ENCODE assay signal across 8 cellular contexts in the genomic region with DNA sequence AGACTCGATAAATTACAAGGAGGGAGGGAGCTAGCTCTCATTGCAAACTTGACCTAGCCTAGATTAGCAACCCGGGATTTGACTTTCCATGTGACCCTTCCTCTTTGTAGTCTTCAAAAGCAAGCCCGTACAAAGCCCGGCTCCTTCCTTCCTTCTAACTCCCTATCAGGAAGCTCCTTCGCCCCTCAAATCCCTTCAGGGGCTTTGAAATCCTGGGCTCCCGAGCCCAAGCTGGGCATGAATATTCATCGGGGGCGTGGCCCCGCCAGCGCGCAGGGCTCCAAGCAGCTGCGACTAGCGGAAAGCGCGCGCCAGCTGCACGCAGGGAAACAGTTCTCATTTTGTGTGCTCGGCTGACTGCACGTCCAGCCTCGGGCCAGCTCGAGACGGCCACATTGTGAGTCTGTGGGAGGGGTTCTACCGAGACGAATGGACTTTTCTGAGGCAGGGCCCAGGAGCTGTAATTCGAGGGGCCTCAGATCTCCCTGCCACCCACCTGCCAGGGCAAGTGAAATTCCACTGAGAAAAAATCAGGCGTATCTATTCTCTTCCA.
DNase-seq lines count a peak whose midpoint lies in the region; ATAC-seq and TF ChIP-seq lines count a peak whose summit lies in the region.

No MANE protein-coding gene starts in this region.

- H3K27me3 Mint-ChIP-seq in CD4-positive, CD25-positive, alpha-beta regulatory T cell, result no peaks in the 10 kb centered on the region
- peaks cover 5% of the 10 kb centered on the region for H3K27me3 Mint-ChIP-seq in endothelial cell (ENCODE audit: unreplicated experiment)

- H3K36me3 Mint-ChIP-seq in CD4-positive, CD25-positive, alpha-beta regulatory T cell, result peaks cover 12% of the 10 kb centered on the region
- no peaks in the 10 kb centered on the region for H3K36me3 Mint-ChIP-seq in endothelial cell (ENCODE audit: low read depth, unreplicated experiment)

- ATAC-seq in CD4-positive, CD25-positive, alpha-beta regulatory T cell (ENCODE audit: low read depth in 2 of 2), result peak; percentile 90 to 93
- ATAC-seq in GM19372 (IDR thresholded peaks at IDR 0.05; ENCODE audit: low read depth, unreplicated experiment) (peak; percentile 96), HG03460 (IDR thresholded peaks at IDR 0.05; ENCODE audit: unreplicated experiment) (peak; percentile 97)

- DNase-seq in CD4-positive, CD25-positive, alpha-beta regulatory T cell, result peak; percentile 36 to 83 (median 56)
- DNase-seq in NCI-H748 treated with DMSO at 0.1 percent for 48 hours (lab: John Stamatoyannopoulos, UW), result peak; percentile 93
- DNase-seq in activated CD8-positive, alpha-beta memory T cell treated with anti-CD3 and anti-CD28 coated beads, Interleukin-2, amount 50 U/mL, for 4 hours, result peak; percentile 60
- DNase-seq in endothelial cell (ENCODE audit: low spot score), result peak; percentile 81
- peak; percentile 92 for DNase-seq in mesenteric fat pad (ENCODE audit: low spot score)
- peak; percentile 25 to 32 for DNase-seq in stimulated activated CD8-positive, alpha-beta memory T cell treated with anti-CD3 and anti-CD28 coated beads, Interleukin-4, amount 100 ng/mL, for 1 hour (ENCODE audit: low read depth in 2 of 2, low spot score in 1 of 2)

- H3K9me3 ChIP-seq in CD4-positive, CD25-positive, alpha-beta regulatory T cell (ENCODE audit: control insufficient read depth in 2 of 2, low read length in 2 of 2), result no peaks in the 10 kb centered on the region

- H3K27me3 ChIP-seq in CD4-positive, CD25-positive, alpha-beta regulatory T cell (ENCODE audit: control insufficient read depth, insufficient read depth, low read length), result no peaks in the 10 kb centered on the region

- H3K27ac Mint-ChIP-seq in CD4-positive, CD25-positive, alpha-beta regulatory T cell, result peak overlapping the region; percentile 95 to 98 (median 95)
- peak overlapping the region; percentile 12 for H3K27ac Mint-ChIP-seq in endothelial cell (ENCODE audit: unreplicated experiment)

- TF ChIP-seq CTCF in endothelial cell (IDR thresholded peaks at IDR 0.05; ENCODE audit: unreplicated experiment), result no peak

- H3K4me3 ChIP-seq in CD4-positive, CD25-positive, alpha-beta regulatory T cell (ENCODE audit: low read depth, low read length), result peak overlapping the region; percentile 87

- H3K4me1 ChIP-seq in CD4-positive, CD25-positive, alpha-beta regulatory T cell (ENCODE audit: control insufficient read depth, insufficient read depth, low read length, poor library complexity, severe bottlenecking), result peaks cover 15% of the 10 kb centered on the region

- H3K36me3 ChIP-seq in CD4-positive, CD25-positive, alpha-beta regulatory T cell (ENCODE audit: control insufficient read depth, insufficient read depth, low read length), result no peaks in the 10 kb centered on the region

- H3K9me3 Mint-ChIP-seq in CD4-positive, CD25-positive, alpha-beta regulatory T cell, result peaks cover 0 to 2% (median 0%) of the 10 kb centered on the region in 7 donors
- no peaks in the 10 kb centered on the region for H3K9me3 Mint-ChIP-seq in endothelial cell (ENCODE audit: unreplicated experiment)

- peaks cover 14 to 56% (median 33%) of the 10 kb centered on the region in 4 donors for H3K4me1 Mint-ChIP-seq in CD4-positive, CD25-positive, alpha-beta regulatory T cell
- H3K4me1 Mint-ChIP-seq in endothelial cell (ENCODE audit: unreplicated experiment), result peaks cover 21% of the 10 kb centered on the region

- peak overlapping the region; percentile 90 to 94 (median 94) for H3K4me3 Mint-ChIP-seq in CD4-positive, CD25-positive, alpha-beta regulatory T cell
- H3K4me3 Mint-ChIP-seq in endothelial cell (ENCODE audit: unreplicated experiment), result peak overlapping the region; percentile 82

- peak overlapping the region; percentile 58 for H3K27ac ChIP-seq in CD4-positive, CD25-positive, alpha-beta regulatory T cell (ENCODE audit: insufficient read depth, low read length, poor library complexity, severe bottlenecking)

Comparison
In these comparisons a context has a peak if more than half of its experiments do, and no peak if none do; other contexts are left out.
1. Peak in every context shown above with its lines: DNase-seq, ATAC-seq, H3K4me3 ChIP-seq and H3K27ac ChIP-seq.
2. DNase-seq: peak in every context shown above with its lines; median percentile 93 in NCI-H748 treated with DMSO at 0.1 percent for 48 hours; 92 in mesenteric fat pad; 81 in endothelial cell; 60 in activated CD8-positive, alpha-beta memory T cell treated with anti-CD3 and anti-CD28 coated beads, Interleukin-2, amount 50 U/mL, for 4 hours; 56 in CD4-positive, CD25-positive, alpha-beta regulatory T cell; 28 in stimulated activated CD8-positive, alpha-beta memory T cell treated with anti-CD3 and anti-CD28 coated beads, Interleukin-4, amount 100 ng/mL, for 1 hour.